Comparison of ENCODE assay signal across 9 cellular contexts in genomic region chr5:58497956-58498942, GRCh38. TPM values are rescaled to one million over a fixed set of nuclear protein-coding genes. Genes with fewer than 3 reads are reported as not detected.
DNase-seq lines count a peak whose midpoint lies in the region; ATAC-seq and TF ChIP-seq lines count a peak whose summit lies in the region.
"Had no signal": no experiment of that assay in that cellular context is flagged by ENCODE, and none has a peak within 500 bp of the region (broad histone marks: within the 10 kb centered on the region; RNA-seq: fewer than 3 reads in every experiment).

No MANE protein-coding gene starts in this region.

- 49% methylated on average over 3 of the region's 3 CpGs for WGBS in esophagus muscularis mucosa

- TF ChIP-seq EP300 in esophagus muscularis mucosa (IDR thresholded peaks at IDR 0.05), result no peak

- H3K27me3 ChIP-seq in esophagus muscularis mucosa, result no peaks in the 10 kb centered on the region
- H3K27me3 ChIP-seq in neural progenitor cell, result no peaks in the 10 kb centered on the region

- no peak overlapping the region for H3K4me2 ChIP-seq in neural progenitor cell

- no peak overlapping the region for H3K9ac ChIP-seq in neural progenitor cell

- no peak overlapping the region for H2AFZ ChIP-seq in neural progenitor cell (replicated peaks)

- intact Hi-C loops in esophagus muscularis mucosa (cut with DNase I), result loop anchor here (10.0 kb wide), 1 partner anchor 347 kb away; no protein-coding TSS in a partner anchor

- TF ChIP-seq CTCF in GM10248 (IDR thresholded peaks at IDR 0.05; ENCODE audit: control extremely low read depth, extremely low read depth, low read depth, missing control alignments) (peak; percentile 17), esophagus muscularis mucosa (IDR thresholded peaks at IDR 0.05) (peak; percentile 13 to 57 (median 49)), neural progenitor cell (IDR thresholded peaks at IDR 0.05) (peak; percentile 87)

- H3K4me3 ChIP-seq in esophagus muscularis mucosa, result no peak overlapping the region
- H3K4me3 ChIP-seq in neural progenitor cell, result no peak overlapping the region
- H3K4me3 ChIP-seq: SJSA1 had no signal

- H3K4me1 ChIP-seq in esophagus muscularis mucosa (no peaks in the 10 kb centered on the region), neural progenitor cell (no peaks in the 10 kb centered on the region)
- H3K4me1 ChIP-seq: SJSA1 had no signal

- no peak for ATAC-seq in GM18867 (IDR thresholded peaks at IDR 0.05; ENCODE audit: unreplicated experiment)
- no peak for ATAC-seq in GM18909 (IDR thresholded peaks at IDR 0.05; ENCODE audit: poor library complexity, unreplicated experiment)

- H3K36me3 ChIP-seq in esophagus muscularis mucosa (no peaks in the 10 kb centered on the region), neural progenitor cell (no peaks in the 10 kb centered on the region)
- H3K36me3 ChIP-seq: SJSA1 had no signal

- no peaks in the 10 kb centered on the region for H3K79me2 ChIP-seq in neural progenitor cell (ENCODE audit: low read depth)

- H3K27me3 Mint-ChIP-seq in neural progenitor cell (ENCODE audit: insufficient read depth, low read depth), result no peaks in the 10 kb centered on the region

- H3K4me3 Mint-ChIP-seq in neural progenitor cell, result no peak overlapping the region

- no peaks in the 10 kb centered on the region for H3K9me3 Mint-ChIP-seq in neural progenitor cell

- H3K27ac Mint-ChIP-seq in neural progenitor cell, result no peak overlapping the region

- H3K9me3 ChIP-seq in esophagus muscularis mucosa (no peaks in the 10 kb centered on the region), neural progenitor cell (ENCODE audit: low read depth) (no peaks in the 10 kb centered on the region)
- H3K9me3 ChIP-seq: SJSA1 had no signal

- CTCF ChIA-PET in GM10248 (lab: Yijun Ruan, JAX), result interaction anchor here (0.6 to 4.2 kb wide), 16 partner anchors 10 to 351 kb away, joined by 3 to 39 read pairs (median 5); no protein-coding TSS in a partner anchor

- H3K27ac ChIP-seq in esophagus muscularis mucosa (replicated peaks in 1 of 4), result no peak overlapping the region
- H3K27ac ChIP-seq in neural progenitor cell, result no peak overlapping the region
- H3K27ac ChIP-seq: SJSA1 had no signal

- no peak for TF ChIP-seq POLR2A in esophagus muscularis mucosa (IDR thresholded peaks at IDR 0.05; ENCODE audit: low read depth)

- no peaks in the 10 kb centered on the region for H3K4me1 Mint-ChIP-seq in neural progenitor cell

- POLR2A ChIA-PET in GM10248 (lab: Yijun Ruan, JAX), result no interaction called here

- no peaks in the 10 kb centered on the region for H3K36me3 Mint-ChIP-seq in neural progenitor cell

- DNase-seq in GM10248 (ENCODE audit: extremely low spot score) (no peak), NCI-H748 treated with DMSO at 0.1 percent for 48 hours (lab: John Stamatoyannopoulos, UW) (peak; percentile 18), esophagus muscularis mucosa (ENCODE audit: extremely low spot score) (no peak), neural progenitor cell (ENCODE audit: low spot score) (peak; percentile 46), ureter (ENCODE audit: low spot score) (no peak)
- DNase-seq in activated CD4-positive, CD25-positive, alpha-beta regulatory T cell (lab: John Stamatoyannopoulos, UW), result no peak

- H4K20me1 ChIP-seq in neural progenitor cell (ENCODE audit: low read depth), result no peaks in the 10 kb centered on the region

- H3F3A ChIP-seq in neural progenitor cell (ENCODE audit: low read depth), result no peaks in the 10 kb centered on the region

RNA-seq across cellular contexts. Expression of gene GAPT, which starts 7.0 kb away (rescaled TPM):
- total RNA-seq in esophagus muscularis mucosa (1 to 10 TPM in 2 of 4 donors, under 1 TPM in 1, not detected in 1; 0.80 to 3.3 (median 1.2) TPM), neural progenitor cell (ENCODE audit: low replicate concordance) (not detected in 2 replicates), ureter (0.44 TPM)
- total RNA-seq: SJSA1 had no signal

RNA-seq across cellular contexts. Expression of gene PLK2, which starts 38.4 kb away (rescaled TPM):
- total RNA-seq in esophagus muscularis mucosa (10 to 100 TPM; 25.7 to 56.5 (median 31.4) TPM), neural progenitor cell (ENCODE audit: low replicate concordance) (10.1 and 22.5 TPM in 2 replicates), ureter (74.5 TPM)

Comparison
In these comparisons a context has a peak if more than half of its experiments do, and no peak if none do; other contexts are left out.
1. DNase-seq: peak in NCI-H748 treated with DMSO at 0.1 percent for 48 hours (single experiment) and neural progenitor cell (single experiment); none in GM10248 (single experiment), esophagus muscularis mucosa (single experiment), ureter (single experiment) and activated CD4-positive, CD25-positive, alpha-beta regulatory T cell (0 of 4).
2. CTCF ChIP-seq: peak in every context shown above with its lines; median percentile 87 in neural progenitor cell; 49 in esophagus muscularis mucosa; 17 in GM10248.